In the genomic region with DNA sequence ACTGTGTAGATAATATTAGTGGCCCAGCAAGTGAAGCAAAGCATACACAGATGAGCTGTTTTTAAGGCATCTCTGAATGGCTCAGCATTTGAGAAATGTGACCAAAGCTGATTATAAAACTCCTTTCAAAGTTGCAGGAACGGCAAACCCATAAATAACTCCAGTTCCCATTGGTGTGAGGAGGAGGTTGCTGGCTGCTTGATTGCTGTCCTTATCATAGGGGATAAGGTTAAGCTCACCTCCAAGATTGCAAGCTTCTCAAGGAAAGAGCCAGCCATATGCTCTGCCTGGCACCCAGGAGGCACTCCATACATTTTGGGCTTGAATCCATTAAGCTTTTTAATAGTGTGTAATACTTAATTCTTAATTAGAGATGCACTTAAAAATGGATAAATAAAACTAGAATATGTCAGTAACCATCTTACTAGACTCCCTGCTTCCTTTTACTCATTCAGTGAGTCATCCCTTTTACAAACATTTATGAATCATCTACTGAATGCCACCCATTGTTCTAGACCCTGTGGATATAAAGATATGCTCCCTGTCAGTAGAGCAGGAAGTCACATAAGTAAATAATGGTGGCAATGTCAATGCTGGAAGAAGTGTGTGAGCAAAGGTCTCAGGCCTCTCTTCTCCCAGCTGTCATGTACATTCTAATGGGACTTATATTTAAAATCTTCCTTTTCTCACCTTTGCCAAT, we compare ENCODE assay signal across 8 cellular contexts.
DNase-seq lines count a peak whose midpoint lies in the region; ATAC-seq and TF ChIP-seq lines count a peak whose summit lies in the region.

No MANE protein-coding gene starts in this region.

- peaks cover 0 to 60% (median 27%) of the 10 kb centered on the region in 12 donors for H3K4me1 ChIP-seq in heart left ventricle

- H3K4me3 ChIP-seq in heart left ventricle: no peak overlapping the region

- H3K27ac Mint-ChIP-seq in activated naive CD4-positive, alpha-beta T cell treated with anti-CD3 and anti-CD28 coated beads, Interleukin-2, amount 50 U/mL, for 24 hours: no peak overlapping the region
- H3K27ac Mint-ChIP-seq in activated CD4-positive, alpha-beta memory T cell treated with anti-CD3 and anti-CD28 coated beads, Interleukin-2, amount 10 ng/mL, durations not matched to agents 7 days and 5 days: peak overlapping the region; percentile 73
- peak overlapping the region; percentile 4 for H3K27ac Mint-ChIP-seq in stimulated activated naive CD8-positive, alpha-beta T cell treated with anti-CD3 and anti-CD28 coated beads, Interleukin-15, Interleukin-2, amounts not matched to agents 100 ng/mL and 50 ng/mL, for 24 hours
- H3K27ac Mint-ChIP-seq in CD14-positive monocyte: peak overlapping the region in 3 of 7 donors; percentile 1 to 41 (median 37)

- CTCF ChIA-PET in activated CD4-positive, alpha-beta memory T cell treated with anti-CD3 and anti-CD28 coated beads, Interleukin-2, amount 10 ng/mL, durations not matched to agents 7 days and 5 days (lab: Charles Lee): interaction anchor here (0.7 to 1.7 kb wide), 6 partner anchors 10 to 420 kb away, joined by 3 to 4 read pairs (median 3); partner anchors contain the start of gene SGO2

- POLR2A ChIA-PET in activated CD4-positive, alpha-beta memory T cell treated with anti-CD3 and anti-CD28 coated beads, Interleukin-2, amount 10 ng/mL, durations not matched to agents 7 days and 5 days (lab: Charles Lee): interaction anchor here (0.9 to 2.4 kb wide), 5 partner anchors 12 to 99 kb away, joined by 3 to 7 read pairs (median 3); partner anchors contain the start of gene SPATS2L

- intact Hi-C loops in heart left ventricle (cut with DNase I): loop anchor here in 1 of 10 donors (5.0 kb wide), 1 partner anchor 98 kb away; the partner anchor contains the start of gene SPATS2L
- intact Hi-C loops in CD14-positive monocyte (cut with micrococcal nuclease): no loop called here

- no peaks in the 10 kb centered on the region for H3K27me3 Mint-ChIP-seq in activated naive CD4-positive, alpha-beta T cell treated with anti-CD3 and anti-CD28 coated beads, Interleukin-2, amount 50 U/mL, for 24 hours
- no peaks in the 10 kb centered on the region for H3K27me3 Mint-ChIP-seq in activated CD4-positive, alpha-beta memory T cell treated with anti-CD3 and anti-CD28 coated beads, Interleukin-2, amount 10 ng/mL, durations not matched to agents 7 days and 5 days
- peaks cover 4% of the 10 kb centered on the region for H3K27me3 Mint-ChIP-seq in stimulated activated naive CD8-positive, alpha-beta T cell treated with anti-CD3 and anti-CD28 coated beads, Interleukin-15, Interleukin-2, amounts not matched to agents 100 ng/mL and 50 ng/mL, for 24 hours
- no peaks in the 10 kb centered on the region for H3K27me3 Mint-ChIP-seq in CD14-positive monocyte (ENCODE audit: low read depth in 3 of 3)

- no peaks in the 10 kb centered on the region for H3K36me3 ChIP-seq in heart left ventricle

- no peak for DNase-seq in activated naive CD4-positive, alpha-beta T cell (lab: John Stamatoyannopoulos, UW)
- peak; percentile 91 for DNase-seq in LoVo (ENCODE audit: low spot score)
- DNase-seq in activated CD4-positive, alpha-beta memory T cell treated with anti-CD3 and anti-CD28 coated beads, Interleukin-2, amount 10 ng/mL, durations not matched to agents 7 days and 5 days: no peak
- DNase-seq in heart left ventricle: no peak
- DNase-seq in CD14-positive monocyte (ENCODE audit: low spot score): no peak
- DNase-seq in stimulated activated naive CD4-positive, alpha-beta T cell (lab: John Stamatoyannopoulos, UW): no peak

- H3K36me3 Mint-ChIP-seq in activated naive CD4-positive, alpha-beta T cell treated with anti-CD3 and anti-CD28 coated beads, Interleukin-2, amount 50 U/mL, for 24 hours: peaks cover 3% of the 10 kb centered on the region
- H3K36me3 Mint-ChIP-seq in activated CD4-positive, alpha-beta memory T cell treated with anti-CD3 and anti-CD28 coated beads, Interleukin-2, amount 10 ng/mL, durations not matched to agents 7 days and 5 days (ENCODE audit: low read depth): peaks cover 51% of the 10 kb centered on the region
- H3K36me3 Mint-ChIP-seq in stimulated activated naive CD8-positive, alpha-beta T cell treated with anti-CD3 and anti-CD28 coated beads, Interleukin-15, Interleukin-2, amounts not matched to agents 100 ng/mL and 50 ng/mL, for 24 hours (ENCODE audit: low read depth): no peaks in the 10 kb centered on the region
- H3K36me3 Mint-ChIP-seq in CD14-positive monocyte: no peaks in the 10 kb centered on the region

- H3K4me1 Mint-ChIP-seq in activated naive CD4-positive, alpha-beta T cell treated with anti-CD3 and anti-CD28 coated beads, Interleukin-2, amount 50 U/mL, for 24 hours: peaks cover 29% of the 10 kb centered on the region
- H3K4me1 Mint-ChIP-seq in activated CD4-positive, alpha-beta memory T cell treated with anti-CD3 and anti-CD28 coated beads, Interleukin-2, amount 10 ng/mL, durations not matched to agents 7 days and 5 days: peaks cover 62% of the 10 kb centered on the region
- H3K4me1 Mint-ChIP-seq in stimulated activated naive CD8-positive, alpha-beta T cell treated with anti-CD3 and anti-CD28 coated beads, Interleukin-15, Interleukin-2, amounts not matched to agents 100 ng/mL and 50 ng/mL, for 24 hours (ENCODE audit: low read depth): peaks cover 34% of the 10 kb centered on the region
- H3K4me1 Mint-ChIP-seq in CD14-positive monocyte: peaks cover 31% of the 10 kb centered on the region

- peak overlapping the region; percentile 5 for H3K4me3 Mint-ChIP-seq in activated naive CD4-positive, alpha-beta T cell treated with anti-CD3 and anti-CD28 coated beads, Interleukin-2, amount 50 U/mL, for 24 hours
- no peak overlapping the region for H3K4me3 Mint-ChIP-seq in activated CD4-positive, alpha-beta memory T cell treated with anti-CD3 and anti-CD28 coated beads, Interleukin-2, amount 10 ng/mL, durations not matched to agents 7 days and 5 days
- H3K4me3 Mint-ChIP-seq in stimulated activated naive CD8-positive, alpha-beta T cell treated with anti-CD3 and anti-CD28 coated beads, Interleukin-15, Interleukin-2, amounts not matched to agents 100 ng/mL and 50 ng/mL, for 24 hours: no peak overlapping the region
- no peak overlapping the region for H3K4me3 Mint-ChIP-seq in CD14-positive monocyte

- ATAC-seq in heart left ventricle: peak in 3 of 4 donors; percentile 69 to 89 (median 83)

- H3K27me3 ChIP-seq in heart left ventricle: no peaks in the 10 kb centered on the region

- no peaks in the 10 kb centered on the region for H3K9me3 Mint-ChIP-seq in activated naive CD4-positive, alpha-beta T cell treated with anti-CD3 and anti-CD28 coated beads, Interleukin-2, amount 50 U/mL, for 24 hours
- H3K9me3 Mint-ChIP-seq in activated CD4-positive, alpha-beta memory T cell treated with anti-CD3 and anti-CD28 coated beads, Interleukin-2, amount 10 ng/mL, durations not matched to agents 7 days and 5 days: no peaks in the 10 kb centered on the region
- no peaks in the 10 kb centered on the region for H3K9me3 Mint-ChIP-seq in stimulated activated naive CD8-positive, alpha-beta T cell treated with anti-CD3 and anti-CD28 coated beads, Interleukin-15, Interleukin-2, amounts not matched to agents 100 ng/mL and 50 ng/mL, for 24 hours
- H3K9me3 Mint-ChIP-seq in CD14-positive monocyte: peaks cover 0 to 5% (median 2%) of the 10 kb centered on the region in 7 donors

- peak overlapping the region in 9 of 12 donors; percentile 1 to 76 (median 22) for H3K27ac ChIP-seq in heart left ventricle

- no peak for TF ChIP-seq POLR2A in heart left ventricle (IDR thresholded peaks at IDR 0.05)

- WGBS in heart left ventricle, 4 donors: 0 to 36% (median 13%) methylated on average over 1 of the region's 1 CpG

- H3K9me3 ChIP-seq in heart left ventricle: no peaks in the 10 kb centered on the region

- TF ChIP-seq CTCF in heart left ventricle (IDR thresholded peaks at IDR 0.05) (no peak), CD14-positive monocyte (IDR thresholded peaks at IDR 0.05) (no peak)
